1 cellular context compared by ENCODE assay signal in genomic region chr15:100852630-100853029, GRCh38.
TF ChIP-seq lines count a peak whose summit lies in the region.

No MANE protein-coding gene starts in this region.

TF ChIP-seq in GM23338, 12 proteins besides CTCF, POLR2A, EP300 and RAD21 (continued from another document):
- TF ChIP-seq, protein P1, sequence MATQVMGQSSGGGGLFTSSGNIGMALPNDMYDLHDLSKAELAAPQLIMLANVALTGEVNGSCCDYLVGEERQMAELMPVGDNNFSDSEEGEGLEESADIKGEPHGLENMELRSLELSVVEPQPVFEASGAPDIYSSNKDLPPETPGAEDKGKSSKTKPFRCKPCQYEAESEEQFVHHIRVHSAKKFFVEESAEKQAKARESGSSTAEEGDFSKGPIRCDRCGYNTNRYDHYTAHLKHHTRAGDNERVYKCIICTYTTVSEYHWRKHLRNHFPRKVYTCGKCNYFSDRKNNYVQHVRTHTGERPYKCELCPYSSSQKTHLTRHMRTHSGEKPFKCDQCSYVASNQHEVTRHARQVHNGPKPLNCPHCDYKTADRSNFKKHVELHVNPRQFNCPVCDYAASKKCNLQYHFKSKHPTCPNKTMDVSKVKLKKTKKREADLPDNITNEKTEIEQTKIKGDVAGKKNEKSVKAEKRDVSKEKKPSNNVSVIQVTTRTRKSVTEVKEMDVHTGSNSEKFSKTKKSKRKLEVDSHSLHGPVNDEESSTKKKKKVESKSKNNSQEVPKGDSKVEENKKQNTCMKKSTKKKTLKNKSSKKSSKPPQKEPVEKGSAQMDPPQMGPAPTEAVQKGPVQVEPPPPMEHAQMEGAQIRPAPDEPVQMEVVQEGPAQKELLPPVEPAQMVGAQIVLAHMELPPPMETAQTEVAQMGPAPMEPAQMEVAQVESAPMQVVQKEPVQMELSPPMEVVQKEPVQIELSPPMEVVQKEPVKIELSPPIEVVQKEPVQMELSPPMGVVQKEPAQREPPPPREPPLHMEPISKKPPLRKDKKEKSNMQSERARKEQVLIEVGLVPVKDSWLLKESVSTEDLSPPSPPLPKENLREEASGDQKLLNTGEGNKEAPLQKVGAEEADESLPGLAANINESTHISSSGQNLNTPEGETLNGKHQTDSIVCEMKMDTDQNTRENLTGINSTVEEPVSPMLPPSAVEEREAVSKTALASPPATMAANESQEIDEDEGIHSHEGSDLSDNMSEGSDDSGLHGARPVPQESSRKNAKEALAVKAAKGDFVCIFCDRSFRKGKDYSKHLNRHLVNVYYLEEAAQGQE (IDR thresholded peaks at IDR 0.05; ENCODE audit: unreplicated experiment): no peak
- TF ChIP-seq, protein P2, sequence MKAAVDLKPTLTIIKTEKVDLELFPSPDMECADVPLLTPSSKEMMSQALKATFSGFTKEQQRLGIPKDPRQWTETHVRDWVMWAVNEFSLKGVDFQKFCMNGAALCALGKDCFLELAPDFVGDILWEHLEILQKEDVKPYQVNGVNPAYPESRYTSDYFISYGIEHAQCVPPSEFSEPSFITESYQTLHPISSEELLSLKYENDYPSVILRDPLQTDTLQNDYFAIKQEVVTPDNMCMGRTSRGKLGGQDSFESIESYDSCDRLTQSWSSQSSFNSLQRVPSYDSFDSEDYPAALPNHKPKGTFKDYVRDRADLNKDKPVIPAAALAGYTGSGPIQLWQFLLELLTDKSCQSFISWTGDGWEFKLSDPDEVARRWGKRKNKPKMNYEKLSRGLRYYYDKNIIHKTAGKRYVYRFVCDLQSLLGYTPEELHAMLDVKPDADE (IDR thresholded peaks at IDR 0.05): no peak
- no peak for TF ChIP-seq EZH2phosphoT487 (IDR thresholded peaks at IDR 0.05; ENCODE audit: unreplicated experiment)
- TF ChIP-seq ZNF114 (CRISPR knock-in tag; IDR thresholded peaks at IDR 0.05): no peak
